ENCODE assay signal across 11 cellular contexts in genomic region chr1:168893359-168893791, GRCh38.
DNase-seq lines count a peak whose midpoint lies in the region; FAIRE-seq and TF ChIP-seq lines count a peak whose summit lies in the region.
"Had no signal": no experiment of that assay in that cellular context is flagged by ENCODE, and none has a peak within 500 bp of the region (broad histone marks: within the 10 kb centered on the region; RNA-seq: fewer than 3 reads in every experiment).

No MANE protein-coding gene starts in this region.

- peak overlapping the region; percentile 43 for H3K4me2 ChIP-seq in keratinocyte (ENCODE audit: control insufficient read depth, extremely low read depth, insufficient read depth, low read depth, low read length)
- H3K4me2 ChIP-seq: PC-9 had no signal

- no peaks in the 10 kb centered on the region for H3K9me1 ChIP-seq in keratinocyte (ENCODE audit: control insufficient read depth, extremely low read depth, insufficient read depth, low read length)

- H3K27me3 Mint-ChIP-seq in T-helper 2 cell treated with Interferon-gamma antibody and Interleukin-4, amounts not matched to agents 5 μg/mL and 100 μg/mL, for 36 hours (ENCODE audit: low read depth): peaks cover 20% of the 10 kb centered on the region

- 70 to 84% (median 76%) methylated on average over 3 of the region's 3 CpGs for WGBS in stomach, 5 donors

- TF ChIP-seq EP300 in stomach (IDR thresholded peaks at IDR 0.05): no peak

- TF ChIP-seq CTCF in bronchial epithelial cell (IDR thresholded peaks at IDR 0.05; ENCODE audit: insufficient read depth, low read length, severe bottlenecking): no peak
- no peak for TF ChIP-seq CTCF in keratinocyte (optimal IDR thresholded peaks at IDR 0.05 in 1 of 3, IDR thresholded peaks at IDR 0.05 in 1 of 3, conservative IDR thresholded peaks at IDR 0.05 in 1 of 3; ENCODE audit: extremely low read depth in 1 of 3, insufficient read depth in 2 of 3, low read length in 3 of 3)
- no peak for TF ChIP-seq CTCF in stomach (IDR thresholded peaks at IDR 0.05)
- TF ChIP-seq CTCF in Peyer's patch (IDR thresholded peaks at IDR 0.05): no peak

- intact Hi-C loops in stomach (cut with DNase I; ENCODE audit: low total_unique reads): no loop called here

- H3K36me3 Mint-ChIP-seq in T-helper 2 cell treated with Interferon-gamma antibody and Interleukin-4, amounts not matched to agents 5 μg/mL and 100 μg/mL, for 36 hours (ENCODE audit: low read depth): no peaks in the 10 kb centered on the region
- H3K36me3 Mint-ChIP-seq: CD8-positive, alpha-beta T cell had no signal

- DNase-seq in HT1080 (ENCODE audit: low read depth) (peak; percentile 52), bronchial epithelial cell (ENCODE audit: low read depth) (peak; percentile 90), keratinocyte (ENCODE audit: low read depth, low spot score) (peak; percentile 35), stomach (no peak), NCI-H1092 (lab: John Stamatoyannopoulos, UW) (no peak), Peyer's patch (no peak)
- no peak for DNase-seq in T-helper 2 cell treated with Interferon-gamma antibody and Interleukin-4, amounts not matched to agents 5 μg/mL and 100 μg/mL, for 36 hours (ENCODE audit: low spot score)
- DNase-seq in effector CD8-positive, alpha-beta T cell (lab: John Stamatoyannopoulos, UW): no peak
- DNase-seq: activated T-cell treated with anti-CD3 and anti-CD28 coated beads for 4 hours; CD8-positive, alpha-beta T cell; PC-9 had no signal

- no peak overlapping the region for H3K4me3 ChIP-seq in bronchial epithelial cell (ENCODE audit: low read depth, low read length)
- H3K4me3 ChIP-seq in keratinocyte (ENCODE audit: control insufficient read depth in 2 of 3, extremely low read depth in 1 of 3, insufficient read depth in 2 of 3, low read depth in 1 of 3, low read length in 3 of 3): no peak overlapping the region
- H3K4me3 ChIP-seq in stomach: no peak overlapping the region
- H3K4me3 ChIP-seq in Peyer's patch: no peak overlapping the region
- H3K4me3 ChIP-seq: PC-9 had no signal

- no peaks in the 10 kb centered on the region for H3K27me3 ChIP-seq in bronchial epithelial cell (ENCODE audit: control insufficient read depth, insufficient read depth, low read length)
- no peaks in the 10 kb centered on the region for H3K27me3 ChIP-seq in keratinocyte (ENCODE audit: control insufficient read depth, extremely low read depth, insufficient read depth, low read length)
- no peaks in the 10 kb centered on the region for H3K27me3 ChIP-seq in stomach
- no peaks in the 10 kb centered on the region for H3K27me3 ChIP-seq in Peyer's patch

- no peaks in the 10 kb centered on the region for H3K36me3 ChIP-seq in bronchial epithelial cell (ENCODE audit: control insufficient read depth, insufficient read depth, low read length)
- no peaks in the 10 kb centered on the region for H3K36me3 ChIP-seq in keratinocyte (ENCODE audit: control insufficient read depth in 2 of 2, extremely low read depth in 1 of 2, insufficient read depth in 2 of 2, low read length in 2 of 2)
- H3K36me3 ChIP-seq in stomach: no peaks in the 10 kb centered on the region
- H3K36me3 ChIP-seq in Peyer's patch: no peaks in the 10 kb centered on the region

- FAIRE-seq in bronchial epithelial cell (lab: Jason Lieb, UNC) (peak; percentile 68), keratinocyte (lab: Jason Lieb, UNC) (peak; percentile 93)

- H3K4me1 Mint-ChIP-seq in T-helper 2 cell treated with Interferon-gamma antibody and Interleukin-4, amounts not matched to agents 5 μg/mL and 100 μg/mL, for 36 hours (ENCODE audit: low read depth): no peaks in the 10 kb centered on the region

- H3K9ac ChIP-seq in keratinocyte (ENCODE audit: control insufficient read depth, extremely low read depth, insufficient read depth, low read length): no peak overlapping the region

- H4K20me1 ChIP-seq in keratinocyte (ENCODE audit: control insufficient read depth, extremely low read depth, insufficient read depth, low read length): no peaks in the 10 kb centered on the region

- H3K9me3 ChIP-seq in keratinocyte (ENCODE audit: control insufficient read depth, low read depth, low read length) (no peaks in the 10 kb centered on the region), stomach (no peaks in the 10 kb centered on the region), Peyer's patch (no peaks in the 10 kb centered on the region)

- H3K9me3 Mint-ChIP-seq in T-helper 2 cell treated with Interferon-gamma antibody and Interleukin-4, amounts not matched to agents 5 μg/mL and 100 μg/mL, for 36 hours: no peaks in the 10 kb centered on the region
- H3K9me3 Mint-ChIP-seq: CD8-positive, alpha-beta T cell had no signal

- no peak overlapping the region for H3K4me3 Mint-ChIP-seq in T-helper 2 cell treated with Interferon-gamma antibody and Interleukin-4, amounts not matched to agents 5 μg/mL and 100 μg/mL, for 36 hours
- H3K4me3 Mint-ChIP-seq: CD8-positive, alpha-beta T cell had no signal

- H3K27ac ChIP-seq in keratinocyte (ENCODE audit: control insufficient read depth, insufficient read depth, low read length): peak overlapping the region; percentile 32
- H3K27ac ChIP-seq in stomach: peak overlapping the region; percentile 10 to 74 (median 58)
- peak overlapping the region in 2 of 4 donors; percentile 1 to 39 for H3K27ac ChIP-seq in Peyer's patch
- H3K27ac ChIP-seq: PC-9 had no signal

- peak overlapping the region; percentile 54 for H2AFZ ChIP-seq in keratinocyte (ENCODE audit: control insufficient read depth, low read length)
- H2AFZ ChIP-seq: PC-9 had no signal

- dilution Hi-C loops in keratinocyte (cut with MboI; ENCODE audit: extremely low pct_ligation_motif_present, low sequenced_read_pairs): no loop called here

- TF ChIP-seq POLR2A in stomach (IDR thresholded peaks at IDR 0.05) (no peak), Peyer's patch (IDR thresholded peaks at IDR 0.05) (no peak)

- no peaks in the 10 kb centered on the region for H3K79me2 ChIP-seq in keratinocyte (ENCODE audit: control insufficient read depth, insufficient read depth, low read length)

- peaks cover 11% of the 10 kb centered on the region for H3K4me1 ChIP-seq in keratinocyte (ENCODE audit: control insufficient read depth, extremely low read depth, insufficient read depth, low read length)
- H3K4me1 ChIP-seq in stomach: peaks cover 0 to 10% (median 0%) of the 10 kb centered on the region in 4 donors
- no peaks in the 10 kb centered on the region for H3K4me1 ChIP-seq in Peyer's patch

- no peak overlapping the region for H3K27ac Mint-ChIP-seq in T-helper 2 cell treated with Interferon-gamma antibody and Interleukin-4, amounts not matched to agents 5 μg/mL and 100 μg/mL, for 36 hours
- H3K27ac Mint-ChIP-seq: CD8-positive, alpha-beta T cell had no signal

Comparison
In these comparisons a context has a peak if more than half of its experiments do, and no peak if none do; other contexts are left out.
1. DNase-seq: peak in HT1080 (single experiment), bronchial epithelial cell (single experiment) and keratinocyte (single experiment); none in stomach (single experiment), T-helper 2 cell treated with Interferon-gamma antibody and Interleukin-4, amounts not matched to agents 5 μg/mL and 100 μg/mL, for 36 hours (single experiment), NCI-H1092 (single experiment), Peyer's patch (0 of 3) and effector CD8-positive, alpha-beta T cell (single experiment).